28 cellular contexts compared by ENCODE assay signal in genomic region chr1:30679201-30679975, GRCh38. TPM values are rescaled to one million over a fixed set of nuclear protein-coding genes. Genes with fewer than 3 reads are reported as not detected.
"Had no signal": no experiment of that assay in that cellular context is flagged by ENCODE, and none has a peak within 500 bp of the region (broad histone marks: within the 10 kb centered on the region; RNA-seq: fewer than 3 reads in every experiment).

No MANE protein-coding gene starts in this region.

- DNase-seq: activated CD4-positive, alpha-beta memory T cell treated with anti-CD3 and anti-CD28 coated beads, Interleukin-2, amount 10 ng/mL, durations not matched to agents 7 days and 5 days; activated CD4-positive, alpha-beta T cell treated with anti-CD3 and anti-CD28 coated beads, Interleukin-2, amount 10 ng/mL, durations not matched to agents 7 days and 5 days; activated CD4-positive, CD25-positive, alpha-beta regulatory T cell; activated naive CD4-positive, alpha-beta T cell; activated T-cell treated with anti-CD3 and anti-CD28 coated beads for 4 hours; activated T-cell treated with anti-CD3 and anti-CD28 coated beads, Interleukin-2, amount 50 U/mL, for 72 hours; MV-4-11; NCI-H1092 treated with DMSO at 0.1 percent for 48 hours; NCI-H1417 treated with DMSO at 0.1 percent for 48 hours; NCI-H1694; NCI-H2029; NCI-H2107; NCI-H345; NCI-H510A; NCI-H69; NK-92 treated with Interleukin-12 subunit alpha and Interleukin-12 subunit beta, amount 100 ng/mL, for 24 hours; PC-3; SIG-M5; T-cell; T-helper 2 cell; T1000 had no signal

- H3K27ac Mint-ChIP-seq: activated CD4-positive, alpha-beta memory T cell treated with anti-CD3 and anti-CD28 coated beads, Interleukin-2, amount 10 ng/mL, durations not matched to agents 7 days and 5 days; activated CD4-positive, alpha-beta T cell treated with anti-CD3 and anti-CD28 coated beads, Interleukin-2, amount 10 ng/mL, durations not matched to agents 7 days and 5 days; activated naive CD4-positive, alpha-beta T cell treated with anti-CD3 and anti-CD28 coated beads, Interleukin-2, amount 50 U/mL, for 24 hours; activated T-cell treated with anti-CD3 and anti-CD28 coated beads, Interleukin-2, amount 50 U/mL, for 72 hours; activated T-helper 2 cell treated with anti-CD3 and anti-CD28 coated beads, Interferon-gamma antibody, Interleukin-2, Interleukin-4, amounts not matched to agents 10 μg/mL and 5 μg/mL and 100 μg/mL, durations not matched to agents 14 hours and 24 hours and 36 hours; T-cell had no signal

- H3K36me3 Mint-ChIP-seq: T-cell had no signal

- H3K36me3 ChIP-seq: breast epithelium had no signal

- H3K4me3 Mint-ChIP-seq: activated CD4-positive, alpha-beta memory T cell treated with anti-CD3 and anti-CD28 coated beads, Interleukin-2, amount 10 ng/mL, durations not matched to agents 7 days and 5 days; activated CD4-positive, alpha-beta T cell treated with anti-CD3 and anti-CD28 coated beads, Interleukin-2, amount 10 ng/mL, durations not matched to agents 7 days and 5 days; activated naive CD4-positive, alpha-beta T cell treated with anti-CD3 and anti-CD28 coated beads, Interleukin-2, amount 50 U/mL, for 24 hours; activated T-cell treated with anti-CD3 and anti-CD28 coated beads, Interleukin-2, amount 50 U/mL, for 72 hours; T-cell had no signal

- H3K27ac ChIP-seq: breast epithelium, KMS-11, VCaP had no signal

- H3K4me1 ChIP-seq: breast epithelium had no signal

- H3K4me3 ChIP-seq: breast epithelium had no signal

- H3K9me3 Mint-ChIP-seq: activated naive CD4-positive, alpha-beta T cell treated with anti-CD3 and anti-CD28 coated beads, Interleukin-2, amount 50 U/mL, for 24 hours; activated T-helper 2 cell treated with anti-CD3 and anti-CD28 coated beads, Interferon-gamma antibody, Interleukin-2, Interleukin-4, amounts not matched to agents 10 μg/mL and 5 μg/mL and 100 μg/mL, durations not matched to agents 14 hours and 24 hours and 36 hours had no signal

- H3K4me1 Mint-ChIP-seq: activated CD4-positive, alpha-beta memory T cell treated with anti-CD3 and anti-CD28 coated beads, Interleukin-2, amount 10 ng/mL, durations not matched to agents 7 days and 5 days; activated CD4-positive, alpha-beta T cell treated with anti-CD3 and anti-CD28 coated beads, Interleukin-2, amount 10 ng/mL, durations not matched to agents 7 days and 5 days had no signal

- ATAC-seq: activated T-cell treated with anti-CD3 and anti-CD28 coated beads, Interleukin-2, amount 50 U/mL, for 72 hours; HepG2; PC-3; T-cell had no signal

RNA-seq across cellular contexts. Expression of gene MATN1, which starts 44.0 kb away (rescaled TPM):
- total RNA-seq: activated CD4-positive, alpha-beta memory T cell treated with anti-CD3 and anti-CD28 coated beads, Interleukin-2, amount 10 ng/mL, durations not matched to agents 7 days and 5 days; activated CD4-positive, alpha-beta T cell treated with anti-CD3 and anti-CD28 coated beads, Interleukin-2, amount 10 ng/mL, durations not matched to agents 7 days and 5 days; breast epithelium; PC-3 had no signal
- polyA plus RNA-seq: aorta had no signal
